Comparison of ENCODE assay signal across 8 cellular contexts in genomic region chr13:26221721-26222522, GRCh38. TPM values are rescaled to one million over a fixed set of nuclear protein-coding genes. Genes with fewer than 3 reads are reported as not detected.
DNase-seq lines count a peak whose midpoint lies in the region; ATAC-seq and TF ChIP-seq lines count a peak whose summit lies in the region.

Gene RNF6 (minus strand): TSS chr13:26222314. CDS start chr13:26219649, 2,665 bp downstream.

- H3K4me1 Mint-ChIP-seq in activated T-cell treated with anti-CD3 and anti-CD28 coated beads, Interleukin-2, amount 50 U/mL, for 4 hours (ENCODE audit: low read depth) = peaks cover 34% of the 10 kb centered on the region

- CTCF ChIA-PET in Panc1 (lab: Charles Lee) = no interaction called here

- intact Hi-C loops in Panc1 (cut with micrococcal nuclease; ENCODE audit: unreplicated experiment) = no loop called here

- H3K27ac ChIP-seq in Panc1 (ENCODE audit: low read length) = peak within 1 kb of the TSS; percentile 95
- H3K27ac ChIP-seq in esophagus (ENCODE audit: low read depth in 2 of 2, low read length in 1 of 2) = peak within 1 kb of the TSS; percentile 97 to 98

- 0 to 1% methylated on average over 49 to 67 of the region's 67 CpGs for WGBS in esophagus, 2 donors

- TF ChIP-seq CTCF in Panc1 (IDR thresholded peaks at IDR 0.05) = no peak

- H3K4me3 Mint-ChIP-seq in activated T-cell treated with anti-CD3 and anti-CD28 coated beads, Interleukin-2, amount 50 U/mL, for 4 hours = peak within 1 kb of the TSS; percentile 91

- peak within 1 kb of the TSS; percentile 82 to 92 for H3K4me3 ChIP-seq in Panc1 (ENCODE audit: low read depth in 2 of 2, low read length in 2 of 2)
- peak within 1 kb of the TSS; percentile 73 to 98 for H3K4me3 ChIP-seq in esophagus (ENCODE audit: low read depth in 1 of 2, low read length in 2 of 2)
- peak within 1 kb of the TSS; percentile 89 for H3K4me3 ChIP-seq in mucosa of stomach (ENCODE audit: low read length)

- peaks cover 18% of the 10 kb centered on the region for H3K36me3 Mint-ChIP-seq in activated T-cell treated with anti-CD3 and anti-CD28 coated beads, Interleukin-2, amount 50 U/mL, for 4 hours (ENCODE audit: insufficient read depth)

- DNase-seq in DMS53 treated with DMSO at 0.1 percent for 48 hours (lab: John Stamatoyannopoulos, UW; ENCODE audit: unreplicated experiment) (peak; percentile 96), KG1 (lab: John Stamatoyannopoulos, UW) (peak; percentile 89), Panc1 (ENCODE audit: low read depth, low spot score) (peak; percentile 82)
- DNase-seq in activated T-cell treated with anti-CD3 and anti-CD28 coated beads, Interleukin-2, amount 50 U/mL, for 4 hours = peak; percentile 78
- peak; percentile 72 to 76 for DNase-seq in stimulated activated CD8-positive, alpha-beta memory T cell treated with anti-CD3 and anti-CD28 coated beads, Interleukin-7, amount 100 ng/mL, for 1 hour (ENCODE audit: low read depth in 2 of 2)

- peak within 1 kb of the TSS; percentile 98 for H3K9ac ChIP-seq in mucosa of stomach (ENCODE audit: low read length)

- TSS peak; percentile 85 for BruUV-seq in Panc1 (replicated peaks; lab: Mats Ljungman, UMichigan)

- POLR2A ChIA-PET in Panc1 (lab: Charles Lee) = no interaction called here

- H3K27me3 ChIP-seq in Panc1 (ENCODE audit: control insufficient read depth, insufficient read depth, low read length) = no peaks in the 10 kb centered on the region
- no peaks in the 10 kb centered on the region for H3K27me3 ChIP-seq in esophagus (ENCODE audit: control insufficient read depth in 1 of 2, insufficient read depth in 2 of 2, low read length in 2 of 2)
- no peaks in the 10 kb centered on the region for H3K27me3 ChIP-seq in mucosa of stomach (ENCODE audit: control insufficient read depth, insufficient read depth, low read length)

- no peaks in the 10 kb centered on the region for H3K27me3 Mint-ChIP-seq in activated T-cell treated with anti-CD3 and anti-CD28 coated beads, Interleukin-2, amount 50 U/mL, for 4 hours (ENCODE audit: low read depth)

- peaks cover 26% of the 10 kb centered on the region for H3K36me3 ChIP-seq in Panc1 (ENCODE audit: control insufficient read depth, insufficient read depth, low read length)
- peaks cover 0 to 3% of the 10 kb centered on the region in 2 donors for H3K36me3 ChIP-seq in esophagus (ENCODE audit: control insufficient read depth in 2 of 2, insufficient read depth in 2 of 2, low read length in 1 of 2)
- no peaks in the 10 kb centered on the region for H3K36me3 ChIP-seq in mucosa of stomach (ENCODE audit: control insufficient read depth, insufficient read depth, low read length)

- ATAC-seq in GM21723 (IDR thresholded peaks at IDR 0.05; ENCODE audit: unreplicated experiment) (peak; percentile 98), Panc1 (peak; percentile 99)
- ATAC-seq in activated T-cell treated with anti-CD3 and anti-CD28 coated beads, Interleukin-2, amount 50 U/mL, for 4 hours = peak; percentile 97

- H3K9me3 Mint-ChIP-seq in activated T-cell treated with anti-CD3 and anti-CD28 coated beads, Interleukin-2, amount 50 U/mL, for 4 hours = no peaks in the 10 kb centered on the region

- no peaks in the 10 kb centered on the region for H3K9me3 ChIP-seq in Panc1 (ENCODE audit: control insufficient read depth, insufficient read depth, low read depth, low read length)
- H3K9me3 ChIP-seq in esophagus (ENCODE audit: control insufficient read depth in 2 of 2, insufficient read depth in 1 of 2, low read depth in 1 of 2, low read length in 1 of 2) = no peaks in the 10 kb centered on the region
- H3K9me3 ChIP-seq in mucosa of stomach (ENCODE audit: control insufficient read depth, low read length) = no peaks in the 10 kb centered on the region

- in situ Hi-C loops in Panc1 (cut with HindIII; ENCODE audit: low pct_unique_long_range_greater_than_20kb, low sequenced_read_pairs) = no loop called here

- H3K4me1 ChIP-seq in Panc1 (ENCODE audit: control insufficient read depth, insufficient read depth, low read length) (peaks cover 10% of the 10 kb centered on the region), esophagus (ENCODE audit: control insufficient read depth in 2 of 2, insufficient read depth in 2 of 2, low read length in 1 of 2) (no peaks in the 10 kb centered on the region), mucosa of stomach (ENCODE audit: control insufficient read depth, insufficient read depth, low read length) (no peaks in the 10 kb centered on the region)

RNA-seq across cellular contexts. Expression of gene RNF6, which starts in this region (rescaled TPM):
- 38.0 TPM for total RNA-seq in Panc1 (2021; ENCODE audit: unreplicated experiment)
- 21.9 TPM for polyA plus RNA-seq in Panc1 (2012; ENCODE audit: insufficient read length)
- 10 to 100 TPM; 65.7 to 68.5 (median 67.7) TPM for total RNA-seq in activated T-cell treated with anti-CD3 and anti-CD28 coated beads, Interleukin-2, amount 50 U/mL, for 4 hours
- polyA plus RNA-seq in esophagus = 10 to 100 TPM; 12.6 to 17.3 TPM

Comparison
In these comparisons a context has a peak if more than half of its experiments do, and no peak if none do; other contexts are left out.
1. Peak in every context shown above with its lines: DNase-seq, ATAC-seq, H3K4me3 ChIP-seq and H3K27ac ChIP-seq.